Comparison of ENCODE assay signal across 10 cellular contexts in the genomic region with DNA sequence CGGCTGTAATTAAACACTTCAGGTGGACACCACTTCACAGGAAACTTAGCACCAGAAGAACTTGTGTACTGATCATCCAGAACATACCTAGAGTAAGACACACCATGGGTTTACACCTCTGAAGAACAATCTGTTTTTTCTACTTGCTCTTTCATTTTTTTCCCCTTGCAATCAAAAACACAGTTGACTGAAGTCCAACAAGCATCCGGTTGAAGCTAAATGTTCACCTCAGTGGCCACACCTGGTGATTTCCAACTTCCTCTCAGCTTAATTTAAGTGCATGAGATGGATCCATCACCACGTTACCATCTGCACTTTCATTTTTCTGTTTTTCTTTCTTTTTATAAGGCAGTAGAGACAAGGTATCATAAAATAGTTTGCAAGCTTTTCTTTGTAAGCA. TPM values are rescaled to one million over a fixed set of nuclear protein-coding genes. Genes with fewer than 3 reads are reported as not detected.
DNase-seq lines count a peak whose midpoint lies in the region; ATAC-seq and TF ChIP-seq lines count a peak whose summit lies in the region.
"Had no signal": no experiment of that assay in that cellular context is flagged by ENCODE, and none has a peak within 500 bp of the region (broad histone marks: within the 10 kb centered on the region; RNA-seq: fewer than 3 reads in every experiment).

No MANE protein-coding gene starts in this region.

- H3K27ac Mint-ChIP-seq in activated naive CD8-positive, alpha-beta T cell treated with anti-CD3 and anti-CD28 coated beads, Interleukin-2, amount 50 U/mL, for 24 hours = peak overlapping the region; percentile 67

- no peaks in the 10 kb centered on the region for H3K27me3 Mint-ChIP-seq in activated naive CD8-positive, alpha-beta T cell treated with anti-CD3 and anti-CD28 coated beads, Interleukin-2, amount 50 U/mL, for 24 hours

- H4K20me1 ChIP-seq in osteoblast (ENCODE audit: insufficient read depth, low read length) = no peaks in the 10 kb centered on the region

- H3K9me3 Mint-ChIP-seq in activated naive CD8-positive, alpha-beta T cell treated with anti-CD3 and anti-CD28 coated beads, Interleukin-2, amount 50 U/mL, for 24 hours = no peaks in the 10 kb centered on the region

- DNase-seq in activated naive CD8-positive, alpha-beta T cell treated with anti-CD3 and anti-CD28 coated beads, Interleukin-2, amount 50 U/mL, for 24 hours = no peak
- DNase-seq in osteoblast (ENCODE audit: insufficient read length, low spot score, missing footprints) (no peak), COLO668 (lab: John Stamatoyannopoulos, UW; ENCODE audit: unreplicated experiment) (no peak), A172 (ENCODE audit: low spot score) (no peak), lower lobe of right lung (no peak)
- DNase-seq: NCI-H1436 treated with DMSO at 0.1 percent for 48 hours; stimulated activated CD4-positive, alpha-beta T cell treated with anti-CD3 and anti-CD28 coated beads, Interleukin-4, amount 100 ng/mL, for 24 hours had no signal

- no peak for TF ChIP-seq POLR2A in GM18505 (IDR thresholded peaks at IDR 0.05; ENCODE audit: borderline replicate concordance, extremely low read depth, insufficient read depth, insufficient read length)

- H3K4me3 Mint-ChIP-seq in activated naive CD8-positive, alpha-beta T cell treated with anti-CD3 and anti-CD28 coated beads, Interleukin-2, amount 50 U/mL, for 24 hours = peak overlapping the region; percentile 60

- H3K79me2 ChIP-seq in osteoblast (ENCODE audit: insufficient read depth, low read length) = no peaks in the 10 kb centered on the region

- H3K4me3 ChIP-seq in osteoblast (ENCODE audit: insufficient read depth, low read length) = no peak overlapping the region
- H3K4me3 ChIP-seq in lower lobe of right lung = no peak overlapping the region

- H3K4me1 Mint-ChIP-seq in activated naive CD8-positive, alpha-beta T cell treated with anti-CD3 and anti-CD28 coated beads, Interleukin-2, amount 50 U/mL, for 24 hours = peaks cover 67% of the 10 kb centered on the region

- H3K9me3 ChIP-seq in osteoblast (ENCODE audit: low read depth, low read length) = no peaks in the 10 kb centered on the region
- H3K9me3 ChIP-seq in lower lobe of right lung = no peaks in the 10 kb centered on the region

- ATAC-seq in GM18505 (IDR thresholded peaks at IDR 0.05; ENCODE audit: unreplicated experiment) (peak; percentile 88), GM19468 (IDR thresholded peaks at IDR 0.05; ENCODE audit: extremely low read depth, unreplicated experiment) (peak; percentile 77), HG03159 (IDR thresholded peaks at IDR 0.05; ENCODE audit: unreplicated experiment) (peak; percentile 93), lower lobe of right lung (no peak)
- ATAC-seq in activated naive CD8-positive, alpha-beta T cell treated with anti-CD3 and anti-CD28 coated beads, Interleukin-2, amount 50 U/mL, for 24 hours = no peak

- H3K4me1 ChIP-seq in osteoblast (ENCODE audit: insufficient read depth, low read length) (no peaks in the 10 kb centered on the region), lower lobe of right lung (no peaks in the 10 kb centered on the region)

- TF ChIP-seq CTCF in osteoblast (IDR thresholded peaks at IDR 0.05; ENCODE audit: extremely low read depth, low read depth, low read length) (no peak), lower lobe of right lung (IDR thresholded peaks at IDR 0.05) (no peak)

- H3K4me2 ChIP-seq in osteoblast (ENCODE audit: insufficient read depth, low read length) = no peak overlapping the region

- peaks cover 13% of the 10 kb centered on the region for H3K36me3 Mint-ChIP-seq in activated naive CD8-positive, alpha-beta T cell treated with anti-CD3 and anti-CD28 coated beads, Interleukin-2, amount 50 U/mL, for 24 hours (ENCODE audit: low read depth)

- intact Hi-C loops in lower lobe of right lung (cut with DNase I) = no loop called here

- no peaks in the 10 kb centered on the region for H3K36me3 ChIP-seq in osteoblast (ENCODE audit: insufficient read depth, low read length)
- peaks cover 32% of the 10 kb centered on the region for H3K36me3 ChIP-seq in lower lobe of right lung

- no peak overlapping the region for H2AFZ ChIP-seq in osteoblast (ENCODE audit: low read length)

- H3K27me3 ChIP-seq in osteoblast (ENCODE audit: insufficient read depth, low read length) (no peaks in the 10 kb centered on the region), lower lobe of right lung (ENCODE audit: low read depth) (no peaks in the 10 kb centered on the region)

- H3K27ac ChIP-seq in osteoblast (ENCODE audit: low read depth, low read length) = no peak overlapping the region
- no peak overlapping the region for H3K27ac ChIP-seq in lower lobe of right lung

RNA-seq across cellular contexts. Expression of a gene that starts 4.9 kb away (rescaled TPM):
- total RNA-seq in osteoblast (0.59 and 0.72 TPM in 2 replicates), lower lobe of right lung (7.5 TPM)
- not detected in 2 replicates for total RNA-seq in A172 (2014; rRNA removed; shearing (Covaris generic))

Comparison
In these comparisons a context has a peak if more than half of its experiments do, and no peak if none do; other contexts are left out.
1. ATAC-seq: peak in GM18505 (single experiment), GM19468 (single experiment) and HG03159 (single experiment); none in activated naive CD8-positive, alpha-beta T cell treated with anti-CD3 and anti-CD28 coated beads, Interleukin-2, amount 50 U/mL, for 24 hours (single experiment) and lower lobe of right lung (0 of 2).